In genomic region chr15:40096094-40096876, GRCh38 we compare ENCODE assay signal across 10 cellular contexts. TPM values are rescaled to one million over a fixed set of nuclear protein-coding genes. Genes with fewer than 3 reads are reported as not detected.
DNase-seq lines count a peak whose midpoint lies in the region; ATAC-seq, FAIRE-seq and TF ChIP-seq lines count a peak whose summit lies in the region.
"Had no signal": no experiment of that assay in that cellular context is flagged by ENCODE, and none has a peak within 500 bp of the region (broad histone marks: within the 10 kb centered on the region; RNA-seq: fewer than 3 reads in every experiment).

No MANE protein-coding gene starts in this region.

- peak; percentile 28 for ATAC-seq in activated CD4-positive, alpha-beta T cell treated with anti-CD3 and anti-CD28 coated beads for 36 hours
- peak; percentile 32 for ATAC-seq in HG03064 (IDR thresholded peaks at IDR 0.05; ENCODE audit: low read depth, unreplicated experiment)
- ATAC-seq in stimulated activated naive CD8-positive, alpha-beta T cell treated with anti-CD3 and anti-CD28 coated beads, Interleukin-15, Interleukin-2, amounts not matched to agents 100 U/mL and 50 U/mL, for 24 hours: peak; percentile 11
- no peak for ATAC-seq in HG02970 (IDR thresholded peaks at IDR 0.05; ENCODE audit: low FRiP score, unreplicated experiment)

- H3K9me3 Mint-ChIP-seq in activated CD4-positive, alpha-beta T cell treated with anti-CD3 and anti-CD28 coated beads for 36 hours (ENCODE audit: low read depth): no peaks in the 10 kb centered on the region
- no peaks in the 10 kb centered on the region for H3K9me3 Mint-ChIP-seq in astrocyte (ENCODE audit: unreplicated experiment)
- H3K9me3 Mint-ChIP-seq in Calu3 (ENCODE audit: low read depth, unreplicated experiment): no peaks in the 10 kb centered on the region

- no peak overlapping the region for H3K4me2 ChIP-seq in astrocyte (ENCODE audit: low read length)

- no peaks in the 10 kb centered on the region for H3K27me3 Mint-ChIP-seq in activated CD4-positive, alpha-beta T cell treated with anti-CD3 and anti-CD28 coated beads for 36 hours
- H3K27me3 Mint-ChIP-seq in astrocyte (ENCODE audit: low read depth, unreplicated experiment) (no peaks in the 10 kb centered on the region), Calu3 (ENCODE audit: unreplicated experiment) (no peaks in the 10 kb centered on the region)

- no peaks in the 10 kb centered on the region for H3K79me2 ChIP-seq in astrocyte (ENCODE audit: insufficient read depth, low read length)

- H4K20me1 ChIP-seq in astrocyte (ENCODE audit: insufficient read depth, low read length): no peaks in the 10 kb centered on the region

- peaks cover 66% of the 10 kb centered on the region for H3K4me1 Mint-ChIP-seq in activated CD4-positive, alpha-beta T cell treated with anti-CD3 and anti-CD28 coated beads for 36 hours
- H3K4me1 Mint-ChIP-seq in astrocyte (ENCODE audit: low read depth, unreplicated experiment): peaks cover 80% of the 10 kb centered on the region
- H3K4me1 Mint-ChIP-seq in Calu3 (ENCODE audit: low read depth, unreplicated experiment): peaks cover 7% of the 10 kb centered on the region

- no peak overlapping the region for H3K27ac ChIP-seq in astrocyte (ENCODE audit: low read depth, low read length)
- H3K27ac ChIP-seq: neutrophil had no signal

- no peaks in the 10 kb centered on the region for H3K27me3 ChIP-seq in astrocyte (ENCODE audit: insufficient read depth, low read length)
- H3K27me3 ChIP-seq: neutrophil had no signal

- intact Hi-C loops in activated CD4-positive, alpha-beta T cell treated with anti-CD3 and anti-CD28 coated beads for 36 hours (cut with DNase I, micrococcal nuclease): loop anchor here in 1 of 2 experiments (5.0 kb wide), 1 partner anchor 469 kb away; no protein-coding TSS in a partner anchor
- intact Hi-C loops in Calu3 (cut with micrococcal nuclease; ENCODE audit: unreplicated experiment): no loop called here

- peaks cover 4% of the 10 kb centered on the region for H3K36me3 Mint-ChIP-seq in activated CD4-positive, alpha-beta T cell treated with anti-CD3 and anti-CD28 coated beads for 36 hours (ENCODE audit: low read depth)
- peaks cover 20% of the 10 kb centered on the region for H3K36me3 Mint-ChIP-seq in astrocyte (ENCODE audit: low read depth, unreplicated experiment)
- peaks cover 5% of the 10 kb centered on the region for H3K36me3 Mint-ChIP-seq in Calu3 (ENCODE audit: insufficient read depth, unreplicated experiment)

- POLR2A ChIA-PET in activated CD4-positive, alpha-beta T cell treated with anti-CD3 and anti-CD28 coated beads for 36 hours (lab: Charles Lee): interaction anchor here (0.5 to 2.4 kb wide), 6 partner anchors 11 to 134 kb away, joined by 3 to 17 read pairs (median 3); no protein-coding TSS in a partner anchor

- no peaks in the 10 kb centered on the region for H3K36me3 ChIP-seq in astrocyte (ENCODE audit: insufficient read depth, low read length)

- H3K4me3 Mint-ChIP-seq in activated CD4-positive, alpha-beta T cell treated with anti-CD3 and anti-CD28 coated beads for 36 hours: peak overlapping the region; percentile 18
- H3K4me3 Mint-ChIP-seq in astrocyte (ENCODE audit: unreplicated experiment) (no peak overlapping the region), Calu3 (ENCODE audit: low read depth, unreplicated experiment) (no peak overlapping the region)

- H3K4me3 ChIP-seq in astrocyte (ENCODE audit: insufficient read depth, low read depth, low read length): no peak overlapping the region

- DNase-seq in activated CD4-positive, alpha-beta T cell treated with anti-CD3 and anti-CD28 coated beads for 36 hours: no peak
- no peak for DNase-seq in activated CD4-positive, alpha-beta T cell treated with anti-CD3 and anti-CD28 coated beads, Interleukin-2, amount 50 U/mL, for 1 hour
- DNase-seq in astrocyte (ENCODE audit: low read depth): no peak
- DNase-seq in stimulated activated naive CD8-positive, alpha-beta T cell treated with anti-CD3 and anti-CD28 coated beads, Interleukin-15, Interleukin-2, amounts not matched to agents 100 U/mL and 50 U/mL, for 24 hours: no peak
- DNase-seq in cerebellar nuclear complex (lab: John Stamatoyannopoulos, UW): no peak
- DNase-seq in Calu3: no peak
- DNase-seq: SHP77 had no signal

- H2AFZ ChIP-seq in astrocyte (ENCODE audit: low read depth, low read length): no peak overlapping the region

- no peak for FAIRE-seq in astrocyte (lab: Jason Lieb, UNC)

- TF ChIP-seq CTCF in astrocyte (IDR thresholded peaks at IDR 0.05; ENCODE audit: insufficient read depth, low read depth, low read length) (no peak), Calu3 (IDR thresholded peaks at IDR 0.05; ENCODE audit: unreplicated experiment) (no peak)

- H3K9ac ChIP-seq in astrocyte (ENCODE audit: low read length): no peak overlapping the region

- BruUV-seq in Calu3 (replicated peaks; lab: Mats Ljungman, UMichigan): no TSS peak

- CTCF ChIA-PET in activated CD4-positive, alpha-beta T cell treated with anti-CD3 and anti-CD28 coated beads for 36 hours (lab: Charles Lee): interaction anchor here (0.6 to 8.1 kb wide), 11 partner anchors 9 to 188 kb away, joined by 3 to 85 read pairs (median 5); partner anchors contain the start of gene BMF
- CTCF ChIA-PET in Calu3 (lab: Charles Lee): interaction anchor here (0.6 to 1.3 kb wide), 2 partner anchors 8 to 48 kb away, joined by 3 read pairs; no protein-coding TSS in a partner anchor

- H3K4me1 ChIP-seq in astrocyte (ENCODE audit: insufficient read depth, low read length): peaks cover 56% of the 10 kb centered on the region

- no peaks in the 10 kb centered on the region for H3K9me3 ChIP-seq in astrocyte (ENCODE audit: insufficient read depth, low read depth, low read length)
- H3K9me3 ChIP-seq: neutrophil had no signal

- peak overlapping the region; percentile 97 for H3K27ac Mint-ChIP-seq in activated CD4-positive, alpha-beta T cell treated with anti-CD3 and anti-CD28 coated beads for 36 hours
- H3K27ac Mint-ChIP-seq in astrocyte (ENCODE audit: unreplicated experiment): peak overlapping the region; percentile 6
- no peak overlapping the region for H3K27ac Mint-ChIP-seq in Calu3 (ENCODE audit: unreplicated experiment)

RNA-seq across cellular contexts. Expression of gene BMF, which starts 12.4 kb away (rescaled TPM):
- total RNA-seq in activated CD4-positive, alpha-beta T cell treated with anti-CD3 and anti-CD28 coated beads for 36 hours: 1 to 10 TPM; 7.6 to 8.4 TPM
- 31.0 and 31.8 TPM in 2 replicates for total RNA-seq in astrocyte
- total RNA-seq in Calu3 (2022): 7.9 and 11.5 TPM in 2 replicates

RNA-seq across cellular contexts. Expression of gene SRP14, which starts 57.3 kb away (rescaled TPM):
- 100 to 1,000 TPM; 124 to 157 TPM for total RNA-seq in activated CD4-positive, alpha-beta T cell treated with anti-CD3 and anti-CD28 coated beads for 36 hours
- total RNA-seq in astrocyte: 279 and 320 TPM in 2 replicates
- total RNA-seq in Calu3 (2022): 96.5 and 113 TPM in 2 replicates
